In genomic region chr18:65869527-65869926, GRCh38 we compare ENCODE assay signal across 28 cellular contexts.
"Had no signal": no experiment of that assay in that cellular context is flagged by ENCODE, and none has a peak within 500 bp of the region (broad histone marks: within the 10 kb centered on the region; RNA-seq: fewer than 3 reads in every experiment).

No MANE protein-coding gene starts in this region.

- H3K4me1 ChIP-seq: stomach, suprapubic skin, testis, thyroid gland, tibial artery, tibial nerve, transverse colon, upper lobe of left lung, upper lobe of right lung, uterus, vagina had no signal

- H3K27me3 ChIP-seq: stomach, suprapubic skin, testis, thyroid gland, tibial artery, tibial nerve, transverse colon, upper lobe of left lung, upper lobe of right lung, uterus, vagina had no signal

- H3K27me3 Mint-ChIP-seq: stimulated activated memory B cell treated with anti-CD40 and anti-IgM and Interleukin-4, amounts not matched to agents 10 μg/mL and 1 μg/mL and 100 μg/mL, for 72 hours; stimulated activated naive B cell treated with anti-CD40 and anti-IgM and Interleukin-4, amounts not matched to agents 10 μg/mL and 1 μg/mL and 100 μg/mL, for 72 hours; stimulated activated naive CD8-positive, alpha-beta T cell treated with anti-CD3 and anti-CD28 coated beads, Interleukin-15, amount 100 ng/mL, for 72 hours; stimulated activated naive CD8-positive, alpha-beta T cell treated with anti-CD3 and anti-CD28 coated beads, Interleukin-15, Interleukin-2, amounts not matched to agents 100 ng/mL and 50 ng/mL, for 24 hours; type B pancreatic cell had no signal

- H3K27ac ChIP-seq: stomach, suprapubic skin, testis, thoracic aorta, thyroid gland, tibial artery, tibial nerve, transverse colon, upper lobe of left lung, upper lobe of right lung, uterus, vagina had no signal

- ATAC-seq: stimulated activated effector memory CD8-positive, alpha-beta T cell treated with anti-CD3 and anti-CD28 coated beads, Interleukin-12 subunit alpha, Interleukin-12 subunit beta, amount 100 ng/mL, for 72 hours; stimulated activated memory B cell treated with anti-CD40 and anti-IgM and Interleukin-4, amounts not matched to agents 10 μg/mL and 1 μg/mL and 100 μg/mL, for 72 hours; stimulated activated naive B cell treated with anti-CD40 and anti-IgM and Interleukin-4, amounts not matched to agents 10 μg/mL and 1 μg/mL and 100 μg/mL, for 72 hours; stimulated activated naive CD8-positive, alpha-beta T cell treated with anti-CD3 and anti-CD28 coated beads, Interleukin-15, amount 100 ng/mL, for 72 hours; stimulated activated naive CD8-positive, alpha-beta T cell treated with anti-CD3 and anti-CD28 coated beads, Interleukin-15, Interleukin-2, amounts not matched to agents 100 U/mL and 50 U/mL, for 24 hours; upper lobe of right lung had no signal

- DNase-seq: stimulated activated CD4-positive, alpha-beta T cell treated with anti-CD3 and anti-CD28 coated beads, Interleukin-2, amount 100 ng/mL, for 48 hours; stimulated activated CD4-positive, alpha-beta T cell treated with anti-CD3 and anti-CD28 coated beads, Interleukin-4, amount 100 ng/mL, for 1 hour; stimulated activated CD4-positive, alpha-beta T cell treated with anti-CD3 and anti-CD28 coated beads, Interleukin-4, amount 100 ng/mL, for 24 hours; stimulated activated CD4-positive, alpha-beta T cell treated with anti-CD3 and anti-CD28 coated beads, Interleukin-4, amount 100 ng/mL, for 4 hours; stimulated activated CD8-positive, alpha-beta memory T cell treated with anti-CD3 and anti-CD28 coated beads, Interleukin-4, amount 100 ng/mL, for 48 hours; stimulated activated naive B cell treated with anti-CD40 and anti-IgM and Interleukin-4, amounts not matched to agents 10 μg/mL and 1 μg/mL and 100 μg/mL, for 72 hours; stimulated activated naive CD4-positive, alpha-beta T cell; stimulated activated naive CD4-positive, alpha-beta T cell treated with Interleukin-2 at 50 U/mL for 16 hours; stimulated activated naive CD8-positive, alpha-beta T cell treated with anti-CD3 and anti-CD28 coated beads, Interleukin-15, amount 100 ng/mL, for 72 hours; stimulated activated naive CD8-positive, alpha-beta T cell treated with anti-CD3 and anti-CD28 coated beads, Interleukin-15, Interleukin-2, amounts not matched to agents 100 U/mL and 50 U/mL, for 24 hours; stomach; substantia nigra; testis; thyroid gland; tibial artery; transverse colon; trophoblast cell; upper lobe of left lung; upper lobe of right lung; uterus had no signal

- H3K9me3 ChIP-seq: stomach, suprapubic skin, testis, thoracic aorta, thyroid gland, tibial artery, tibial nerve, transverse colon, upper lobe of left lung, upper lobe of right lung, uterus, vagina had no signal

- H3K4me1 Mint-ChIP-seq: stimulated activated effector memory CD8-positive, alpha-beta T cell treated with anti-CD3 and anti-CD28 coated beads, Interleukin-12 subunit alpha, Interleukin-12 subunit beta, amount 100 ng/mL, for 72 hours; stimulated activated memory B cell treated with anti-CD40 and anti-IgM and Interleukin-4, amounts not matched to agents 10 μg/mL and 1 μg/mL and 100 μg/mL, for 72 hours; stimulated activated naive B cell treated with anti-CD40 and anti-IgM and Interleukin-4, amounts not matched to agents 10 μg/mL and 1 μg/mL and 100 μg/mL, for 72 hours; stimulated activated naive CD8-positive, alpha-beta T cell treated with anti-CD3 and anti-CD28 coated beads, Interleukin-15, amount 100 ng/mL, for 72 hours had no signal

- H3K27ac Mint-ChIP-seq: stimulated activated effector memory CD8-positive, alpha-beta T cell treated with anti-CD3 and anti-CD28 coated beads, Interleukin-12 subunit alpha, Interleukin-12 subunit beta, amount 100 ng/mL, for 72 hours; stimulated activated memory B cell treated with anti-CD40 and anti-IgM and Interleukin-4, amounts not matched to agents 10 μg/mL and 1 μg/mL and 100 μg/mL, for 72 hours; stimulated activated naive B cell treated with anti-CD40 and anti-IgM and Interleukin-4, amounts not matched to agents 10 μg/mL and 1 μg/mL and 100 μg/mL, for 72 hours; stimulated activated naive CD8-positive, alpha-beta T cell treated with anti-CD3 and anti-CD28 coated beads, Interleukin-15, amount 100 ng/mL, for 72 hours; stimulated activated naive CD8-positive, alpha-beta T cell treated with anti-CD3 and anti-CD28 coated beads, Interleukin-15, Interleukin-2, amounts not matched to agents 100 ng/mL and 50 ng/mL, for 24 hours; type B pancreatic cell had no signal

- H3K4me3 ChIP-seq: stomach, suprapubic skin, testis, thoracic aorta, thyroid gland, tibial artery, tibial nerve, transverse colon, upper lobe of left lung, upper lobe of right lung, uterus, vagina had no signal

- H3K4me3 Mint-ChIP-seq: stimulated activated effector memory CD8-positive, alpha-beta T cell treated with anti-CD3 and anti-CD28 coated beads, Interleukin-12 subunit alpha, Interleukin-12 subunit beta, amount 100 ng/mL, for 72 hours; stimulated activated memory B cell treated with anti-CD40 and anti-IgM and Interleukin-4, amounts not matched to agents 10 μg/mL and 1 μg/mL and 100 μg/mL, for 72 hours; stimulated activated naive B cell treated with anti-CD40 and anti-IgM and Interleukin-4, amounts not matched to agents 10 μg/mL and 1 μg/mL and 100 μg/mL, for 72 hours; stimulated activated naive CD8-positive, alpha-beta T cell treated with anti-CD3 and anti-CD28 coated beads, Interleukin-15, amount 100 ng/mL, for 72 hours; stimulated activated naive CD8-positive, alpha-beta T cell treated with anti-CD3 and anti-CD28 coated beads, Interleukin-15, Interleukin-2, amounts not matched to agents 100 ng/mL and 50 ng/mL, for 24 hours; type B pancreatic cell had no signal

- H3K9me3 Mint-ChIP-seq: type B pancreatic cell had no signal

- H3K36me3 ChIP-seq: stomach, suprapubic skin, thoracic aorta, thyroid gland, tibial artery, tibial nerve, transverse colon, upper lobe of left lung, upper lobe of right lung, uterus, vagina had no signal

- H3K36me3 Mint-ChIP-seq: stimulated activated effector memory CD8-positive, alpha-beta T cell treated with anti-CD3 and anti-CD28 coated beads, Interleukin-12 subunit alpha, Interleukin-12 subunit beta, amount 100 ng/mL, for 72 hours; stimulated activated memory B cell treated with anti-CD40 and anti-IgM and Interleukin-4, amounts not matched to agents 10 μg/mL and 1 μg/mL and 100 μg/mL, for 72 hours; stimulated activated naive B cell treated with anti-CD40 and anti-IgM and Interleukin-4, amounts not matched to agents 10 μg/mL and 1 μg/mL and 100 μg/mL, for 72 hours had no signal
